In the genomic region with DNA sequence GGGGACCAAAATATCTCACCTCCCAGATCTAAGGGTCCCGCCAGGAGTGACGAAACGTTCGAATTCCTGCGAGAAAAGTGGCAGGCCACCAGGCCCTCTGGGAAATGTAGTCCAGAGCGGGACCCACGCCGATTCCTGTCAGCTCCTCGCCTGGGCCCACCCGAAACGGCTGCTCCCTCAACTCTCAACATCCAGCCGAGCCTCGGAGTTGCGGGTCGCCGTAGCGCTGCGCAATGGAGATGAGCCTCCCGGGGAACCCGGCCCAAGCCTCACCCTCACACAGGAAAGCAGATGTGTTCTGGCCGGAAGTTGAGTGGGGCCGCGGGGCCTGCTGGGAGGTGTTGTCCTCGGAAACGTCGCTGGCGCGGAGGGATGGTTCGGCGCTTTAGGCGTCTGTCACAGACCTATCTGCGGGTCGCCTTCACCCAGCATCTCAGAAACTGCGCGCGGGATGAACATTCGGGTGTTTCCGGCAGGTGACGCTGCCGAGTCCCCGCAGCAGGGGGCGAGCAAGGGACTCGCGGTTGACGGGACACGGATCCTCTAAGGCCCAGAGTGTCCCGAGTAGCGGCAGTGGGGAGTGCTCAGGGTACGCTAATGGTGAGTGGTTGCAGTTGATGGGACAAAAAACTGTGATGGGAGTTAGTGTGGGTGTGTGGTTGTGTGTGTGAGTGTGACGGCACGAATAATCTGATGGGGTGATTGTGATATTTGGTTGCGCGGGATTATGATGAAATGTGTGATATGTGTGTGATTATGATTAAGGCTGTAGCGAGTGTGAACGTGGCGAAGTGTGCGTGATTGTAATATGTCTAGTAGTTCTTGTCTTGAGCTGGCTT, we compare ENCODE assay signal across 1 cellular context.
TF ChIP-seq lines count a peak whose summit lies in the region.

A gene (plus strand): TSS at position 341 of the 839 bp plus-strand sequence. CDS start 6,439 bp downstream, outside the sequence.
A gene (minus strand): TSS at position 300 of the 839 bp plus-strand sequence. CDS start 1,124 bp downstream, outside the sequence.

TF ChIP-seq in HEK293, 187 proteins besides CTCF, POLR2A, EP300 and RAD21 (continued from another document and continues in another):
- TF ChIP-seq, protein P1, sequence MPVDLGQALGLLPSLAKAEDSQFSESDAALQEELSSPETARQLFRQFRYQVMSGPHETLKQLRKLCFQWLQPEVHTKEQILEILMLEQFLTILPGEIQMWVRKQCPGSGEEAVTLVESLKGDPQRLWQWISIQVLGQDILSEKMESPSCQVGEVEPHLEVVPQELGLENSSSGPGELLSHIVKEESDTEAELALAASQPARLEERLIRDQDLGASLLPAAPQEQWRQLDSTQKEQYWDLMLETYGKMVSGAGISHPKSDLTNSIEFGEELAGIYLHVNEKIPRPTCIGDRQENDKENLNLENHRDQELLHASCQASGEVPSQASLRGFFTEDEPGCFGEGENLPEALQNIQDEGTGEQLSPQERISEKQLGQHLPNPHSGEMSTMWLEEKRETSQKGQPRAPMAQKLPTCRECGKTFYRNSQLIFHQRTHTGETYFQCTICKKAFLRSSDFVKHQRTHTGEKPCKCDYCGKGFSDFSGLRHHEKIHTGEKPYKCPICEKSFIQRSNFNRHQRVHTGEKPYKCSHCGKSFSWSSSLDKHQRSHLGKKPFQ (tag by site-specific recombination; IDR thresholded peaks at IDR 0.05): peak; percentile 99
- TF ChIP-seq GLIS1 (tag by site-specific recombination; IDR thresholded peaks at IDR 0.05) (peak; percentile 95), IKZF3 (tag by site-specific recombination; IDR thresholded peaks at IDR 0.05) (no peak), ZNF707 (tag by site-specific recombination; IDR thresholded peaks at IDR 0.05) (peak; percentile 81), ZNF624 (tag by site-specific recombination; IDR thresholded peaks at IDR 0.05) (no peak), TRIM28 (IDR thresholded peaks at IDR 0.05; ENCODE audit: borderline replicate concordance, low read length) (peak; percentile 99), ZNF658 (tag by site-specific recombination; IDR thresholded peaks at IDR 0.05) (peak; percentile 89; the same call in 1 of the 2 replicates), ZNF629 (tag by site-specific recombination; IDR thresholded peaks at IDR 0.05) (peak; percentile 94), RBAK (tag by site-specific recombination; IDR thresholded peaks at IDR 0.05) (peak; percentile 95), ZNF239 (tag by site-specific recombination; IDR thresholded peaks at IDR 0.05) (peak; percentile 82; the same call in 1 of the 2 replicates), SP2 (tag by site-specific recombination; IDR thresholded peaks at IDR 0.05) (peak; percentile 88), ZFP69B (tag by site-specific recombination; IDR thresholded peaks at IDR 0.05) (peak; percentile 91), FEZF1 (tag by site-specific recombination; IDR thresholded peaks at IDR 0.05) (no peak), ZNF596 (tag by site-specific recombination; IDR thresholded peaks at IDR 0.05) (no peak), KLF7 (tag by site-specific recombination; IDR thresholded peaks at IDR 0.05; ENCODE audit: borderline replicate concordance) (peak; percentile 94), ZNF677 (tag by site-specific recombination; IDR thresholded peaks at IDR 0.05) (no peak), ZNF350 (tag by site-specific recombination; IDR thresholded peaks at IDR 0.05) (no peak; the same call in 1 of the 2 replicates), ZNF24 (tag by site-specific recombination; IDR thresholded peaks at IDR 0.05) (peak; percentile 97), ZNF558 (tag by site-specific recombination; IDR thresholded peaks at IDR 0.05) (peak; percentile 92), ZNF138 (tag by site-specific recombination; IDR thresholded peaks at IDR 0.05; ENCODE audit: borderline replicate concordance) (no peak), ZNF274 (IDR thresholded peaks at IDR 0.05; ENCODE audit: low read length) (no peak), ZNF274 (tag by site-specific recombination; IDR thresholded peaks at IDR 0.05; ENCODE audit: borderline replicate concordance) (peak; percentile 70; the same call in 1 of the 2 replicates), ZNF571 (tag by site-specific recombination; IDR thresholded peaks at IDR 0.05) (no peak), ZNF747 (tag by site-specific recombination; IDR thresholded peaks at IDR 0.05) (no peak), ZNF777 (tag by site-specific recombination; IDR thresholded peaks at IDR 0.05; ENCODE audit: borderline replicate concordance) (peak; percentile 90), GLI2 (tag by site-specific recombination; IDR thresholded peaks at IDR 0.05; ENCODE audit: borderline replicate concordance, low read depth) (no peak), REPIN1 (tag by site-specific recombination; IDR thresholded peaks at IDR 0.05; ENCODE audit: low read depth) (peak; percentile 100), ZNF416 (tag by site-specific recombination; IDR thresholded peaks at IDR 0.05) (peak; percentile 94), ZNF785 (tag by site-specific recombination; IDR thresholded peaks at IDR 0.05) (peak; percentile 99), ZNF670 (tag by site-specific recombination; IDR thresholded peaks at IDR 0.05; ENCODE audit: low read depth) (peak; percentile 99), ZNF114 (tag by site-specific recombination; IDR thresholded peaks at IDR 0.05) (no peak), ZNF654 (tag by site-specific recombination; IDR thresholded peaks at IDR 0.05; ENCODE audit: low read depth) (peak; percentile 45), ZNF19 (tag by site-specific recombination; IDR thresholded peaks at IDR 0.05; ENCODE audit: low read depth) (peak; percentile 81), ZNF843 (tag by site-specific recombination; IDR thresholded peaks at IDR 0.05) (peak; percentile 67), ZNF530 (tag by site-specific recombination; IDR thresholded peaks at IDR 0.05; ENCODE audit: low read depth) (no peak), ZNF292 (tag by site-specific recombination; IDR thresholded peaks at IDR 0.05; ENCODE audit: borderline replicate concordance, low read depth) (no peak), ZSCAN23 (tag by site-specific recombination; IDR thresholded peaks at IDR 0.05) (peak; percentile 98), KLF9 (tag by site-specific recombination; IDR thresholded peaks at IDR 0.05; ENCODE audit: low read depth) (peak; percentile 83), ZNF510 (tag by site-specific recombination; IDR thresholded peaks at IDR 0.05; ENCODE audit: insufficient replicate concordance) (peak; percentile 74), ZNF830 (tag by site-specific recombination; IDR thresholded peaks at IDR 0.05; ENCODE audit: low read depth) (no peak), ZNF623 (tag by site-specific recombination; IDR thresholded peaks at IDR 0.05) (peak; percentile 44), ZNF76 (tag by site-specific recombination; IDR thresholded peaks at IDR 0.05; ENCODE audit: borderline replicate concordance, low read depth) (peak; percentile 99)
- TF ChIP-seq, protein P2, sequence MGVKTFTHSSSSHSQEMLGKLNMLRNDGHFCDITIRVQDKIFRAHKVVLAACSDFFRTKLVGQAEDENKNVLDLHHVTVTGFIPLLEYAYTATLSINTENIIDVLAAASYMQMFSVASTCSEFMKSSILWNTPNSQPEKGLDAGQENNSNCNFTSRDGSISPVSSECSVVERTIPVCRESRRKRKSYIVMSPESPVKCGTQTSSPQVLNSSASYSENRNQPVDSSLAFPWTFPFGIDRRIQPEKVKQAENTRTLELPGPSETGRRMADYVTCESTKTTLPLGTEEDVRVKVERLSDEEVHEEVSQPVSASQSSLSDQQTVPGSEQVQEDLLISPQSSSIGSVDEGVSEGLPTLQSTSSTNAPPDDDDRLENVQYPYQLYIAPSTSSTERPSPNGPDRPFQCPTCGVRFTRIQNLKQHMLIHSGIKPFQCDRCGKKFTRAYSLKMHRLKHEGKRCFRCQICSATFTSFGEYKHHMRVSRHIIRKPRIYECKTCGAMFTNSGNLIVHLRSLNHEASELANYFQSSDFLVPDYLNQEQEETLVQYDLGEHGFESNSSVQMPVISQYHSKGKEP (tag by site-specific recombination; IDR thresholded peaks at IDR 0.05): no peak
- TF ChIP-seq, protein P3, sequence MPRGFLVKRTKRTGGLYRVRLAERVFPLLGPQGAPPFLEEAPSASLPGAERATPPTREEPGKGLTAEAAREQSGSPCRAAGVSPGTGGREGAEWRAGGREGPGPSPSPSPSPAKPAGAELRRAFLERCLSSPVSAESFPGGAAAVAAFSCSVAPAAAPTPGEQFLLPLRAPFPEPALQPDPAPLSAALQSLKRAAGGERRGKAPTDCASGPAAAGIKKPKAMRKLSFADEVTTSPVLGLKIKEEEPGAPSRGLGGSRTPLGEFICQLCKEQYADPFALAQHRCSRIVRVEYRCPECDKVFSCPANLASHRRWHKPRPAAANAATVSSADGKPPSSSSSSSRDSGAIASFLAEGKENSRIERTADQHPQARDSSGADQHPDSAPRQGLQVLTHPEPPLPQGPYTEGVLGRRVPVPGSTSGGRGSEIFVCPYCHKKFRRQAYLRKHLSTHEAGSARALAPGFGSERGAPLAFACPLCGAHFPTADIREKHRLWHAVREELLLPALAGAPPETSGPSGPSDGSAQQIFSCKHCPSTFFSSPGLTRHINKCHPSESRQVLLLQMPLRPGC (tag by site-specific recombination; IDR thresholded peaks at IDR 0.05): peak; percentile 96
- TF ChIP-seq, protein P4, sequence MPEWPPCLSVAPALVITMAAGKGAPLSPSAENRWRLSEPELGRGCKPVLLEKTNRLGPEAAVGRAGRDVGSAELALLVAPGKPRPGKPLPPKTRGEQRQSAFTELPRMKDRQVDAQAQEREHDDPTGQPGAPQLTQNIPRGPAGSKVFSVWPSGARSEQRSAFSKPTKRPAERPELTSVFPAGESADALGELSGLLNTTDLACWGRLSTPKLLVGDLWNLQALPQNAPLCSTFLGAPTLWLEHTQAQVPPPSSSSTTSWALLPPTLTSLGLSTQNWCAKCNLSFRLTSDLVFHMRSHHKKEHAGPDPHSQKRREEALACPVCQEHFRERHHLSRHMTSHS (tag by site-specific recombination; IDR thresholded peaks at IDR 0.05): peak; percentile 80; the same call in 1 of the 2 replicates
- TF ChIP-seq, protein P5, sequence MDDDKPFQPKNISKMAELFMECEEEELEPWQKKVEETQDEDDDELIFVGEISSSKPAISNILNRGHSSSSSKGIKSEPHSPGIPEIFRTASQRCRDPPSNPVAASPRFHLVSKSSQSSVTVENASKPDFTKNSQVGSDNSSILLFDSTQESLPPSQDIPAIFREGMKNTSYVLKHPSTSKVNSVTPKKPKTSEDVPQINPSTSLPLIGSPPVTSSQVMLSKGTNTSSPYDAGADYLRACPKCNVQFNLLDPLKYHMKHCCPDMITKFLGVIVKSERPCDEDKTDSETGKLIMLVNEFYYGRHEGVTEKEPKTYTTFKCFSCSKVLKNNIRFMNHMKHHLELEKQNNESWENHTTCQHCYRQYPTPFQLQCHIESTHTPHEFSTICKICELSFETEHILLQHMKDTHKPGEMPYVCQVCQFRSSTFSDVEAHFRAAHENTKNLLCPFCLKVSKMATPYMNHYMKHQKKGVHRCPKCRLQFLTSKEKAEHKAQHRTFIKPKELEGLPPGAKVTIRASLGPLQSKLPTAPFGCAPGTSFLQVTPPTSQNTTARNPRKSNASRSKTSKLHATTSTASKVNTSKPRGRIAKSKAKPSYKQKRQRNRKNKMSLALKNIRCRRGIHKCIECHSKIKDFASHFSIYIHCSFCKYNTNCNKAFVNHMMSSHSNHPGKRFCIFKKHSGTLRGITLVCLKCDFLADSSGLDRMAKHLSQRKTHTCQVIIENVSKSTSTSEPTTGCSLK (tag by site-specific recombination; IDR thresholded peaks at IDR 0.05): peak; percentile 99
- TF ChIP-seq, protein P6, sequence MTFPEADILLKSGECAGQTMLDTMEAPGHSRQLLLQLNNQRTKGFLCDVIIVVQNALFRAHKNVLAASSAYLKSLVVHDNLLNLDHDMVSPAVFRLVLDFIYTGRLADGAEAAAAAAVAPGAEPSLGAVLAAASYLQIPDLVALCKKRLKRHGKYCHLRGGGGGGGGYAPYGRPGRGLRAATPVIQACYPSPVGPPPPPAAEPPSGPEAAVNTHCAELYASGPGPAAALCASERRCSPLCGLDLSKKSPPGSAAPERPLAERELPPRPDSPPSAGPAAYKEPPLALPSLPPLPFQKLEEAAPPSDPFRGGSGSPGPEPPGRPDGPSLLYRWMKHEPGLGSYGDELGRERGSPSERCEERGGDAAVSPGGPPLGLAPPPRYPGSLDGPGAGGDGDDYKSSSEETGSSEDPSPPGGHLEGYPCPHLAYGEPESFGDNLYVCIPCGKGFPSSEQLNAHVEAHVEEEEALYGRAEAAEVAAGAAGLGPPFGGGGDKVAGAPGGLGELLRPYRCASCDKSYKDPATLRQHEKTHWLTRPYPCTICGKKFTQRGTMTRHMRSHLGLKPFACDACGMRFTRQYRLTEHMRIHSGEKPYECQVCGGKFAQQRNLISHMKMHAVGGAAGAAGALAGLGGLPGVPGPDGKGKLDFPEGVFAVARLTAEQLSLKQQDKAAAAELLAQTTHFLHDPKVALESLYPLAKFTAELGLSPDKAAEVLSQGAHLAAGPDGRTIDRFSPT (tag by site-specific recombination; IDR thresholded peaks at IDR 0.05): no peak
- TF ChIP-seq, protein P7, sequence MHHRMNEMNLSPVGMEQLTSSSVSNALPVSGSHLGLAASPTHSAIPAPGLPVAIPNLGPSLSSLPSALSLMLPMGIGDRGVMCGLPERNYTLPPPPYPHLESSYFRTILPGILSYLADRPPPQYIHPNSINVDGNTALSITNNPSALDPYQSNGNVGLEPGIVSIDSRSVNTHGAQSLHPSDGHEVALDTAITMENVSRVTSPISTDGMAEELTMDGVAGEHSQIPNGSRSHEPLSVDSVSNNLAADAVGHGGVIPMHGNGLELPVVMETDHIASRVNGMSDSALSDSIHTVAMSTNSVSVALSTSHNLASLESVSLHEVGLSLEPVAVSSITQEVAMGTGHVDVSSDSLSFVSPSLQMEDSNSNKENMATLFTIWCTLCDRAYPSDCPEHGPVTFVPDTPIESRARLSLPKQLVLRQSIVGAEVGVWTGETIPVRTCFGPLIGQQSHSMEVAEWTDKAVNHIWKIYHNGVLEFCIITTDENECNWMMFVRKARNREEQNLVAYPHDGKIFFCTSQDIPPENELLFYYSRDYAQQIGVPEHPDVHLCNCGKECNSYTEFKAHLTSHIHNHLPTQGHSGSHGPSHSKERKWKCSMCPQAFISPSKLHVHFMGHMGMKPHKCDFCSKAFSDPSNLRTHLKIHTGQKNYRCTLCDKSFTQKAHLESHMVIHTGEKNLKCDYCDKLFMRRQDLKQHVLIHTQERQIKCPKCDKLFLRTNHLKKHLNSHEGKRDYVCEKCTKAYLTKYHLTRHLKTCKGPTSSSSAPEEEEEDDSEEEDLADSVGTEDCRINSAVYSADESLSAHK (tag by site-specific recombination; IDR thresholded peaks at IDR 0.05): peak; percentile 66
- TF ChIP-seq, protein P8, sequence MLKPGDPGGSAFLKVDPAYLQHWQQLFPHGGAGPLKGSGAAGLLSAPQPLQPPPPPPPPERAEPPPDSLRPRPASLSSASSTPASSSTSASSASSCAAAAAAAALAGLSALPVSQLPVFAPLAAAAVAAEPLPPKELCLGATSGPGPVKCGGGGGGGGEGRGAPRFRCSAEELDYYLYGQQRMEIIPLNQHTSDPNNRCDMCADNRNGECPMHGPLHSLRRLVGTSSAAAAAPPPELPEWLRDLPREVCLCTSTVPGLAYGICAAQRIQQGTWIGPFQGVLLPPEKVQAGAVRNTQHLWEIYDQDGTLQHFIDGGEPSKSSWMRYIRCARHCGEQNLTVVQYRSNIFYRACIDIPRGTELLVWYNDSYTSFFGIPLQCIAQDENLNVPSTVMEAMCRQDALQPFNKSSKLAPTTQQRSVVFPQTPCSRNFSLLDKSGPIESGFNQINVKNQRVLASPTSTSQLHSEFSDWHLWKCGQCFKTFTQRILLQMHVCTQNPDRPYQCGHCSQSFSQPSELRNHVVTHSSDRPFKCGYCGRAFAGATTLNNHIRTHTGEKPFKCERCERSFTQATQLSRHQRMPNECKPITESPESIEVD (tag by site-specific recombination; IDR thresholded peaks at IDR 0.05): no peak
